Comparison of ENCODE assay signal across 1 cellular context in the genomic region with DNA sequence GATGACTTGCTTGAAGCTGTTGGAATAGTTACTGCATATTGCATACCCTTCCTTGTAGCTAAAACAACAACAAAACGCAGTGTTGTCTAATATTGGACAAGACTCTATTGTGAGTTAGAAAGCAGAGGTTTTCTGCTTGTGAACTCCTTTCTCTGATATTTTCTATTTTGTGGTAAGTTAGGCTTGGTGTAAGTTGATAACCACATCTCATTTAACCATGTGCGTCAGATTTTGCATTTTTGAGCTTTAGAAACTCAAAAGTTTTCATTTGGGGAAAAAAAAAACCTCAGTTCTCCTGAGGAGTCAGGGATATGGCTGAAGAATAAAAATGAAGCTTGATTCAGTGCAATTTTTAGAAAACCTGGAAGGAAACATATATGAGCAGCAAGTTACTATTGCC.
A peak's percentile ranks its signal among the peaks of the same experiment; 100 is the strongest.
TF ChIP-seq lines count a peak whose summit lies in the region.

No MANE protein-coding gene starts in this region.

TF ChIP-seq in HEK293, 187 proteins besides CTCF, POLR2A, EP300 and RAD21 (continued from another document):
- TF ChIP-seq HOXA7 (CRISPR knock-in tag; IDR thresholded peaks at IDR 0.05; ENCODE audit: borderline replicate concordance) (no peak), ZNF610 (tag by site-specific recombination; IDR thresholded peaks at IDR 0.05; ENCODE audit: borderline replicate concordance) (no peak), ZBTB1 (tag by site-specific recombination; IDR thresholded peaks at IDR 0.05) (no peak), GLIS1 (tag by site-specific recombination; IDR thresholded peaks at IDR 0.05) (no peak), ZNF473 (tag by site-specific recombination; IDR thresholded peaks at IDR 0.05) (no peak), ZSCAN30 (tag by site-specific recombination; IDR thresholded peaks at IDR 0.05) (no peak), ZNF664 (tag by site-specific recombination; IDR thresholded peaks at IDR 0.05) (peak; percentile 97), ZNF548 (tag by site-specific recombination; IDR thresholded peaks at IDR 0.05) (no peak), MZF1 (tag by site-specific recombination; IDR thresholded peaks at IDR 0.05; ENCODE audit: borderline replicate concordance) (no peak), SCRT2 (tag by site-specific recombination; IDR thresholded peaks at IDR 0.05) (no peak), ZNF157 (tag by site-specific recombination; IDR thresholded peaks at IDR 0.05) (no peak), ZNF677 (tag by site-specific recombination; IDR thresholded peaks at IDR 0.05) (peak; percentile 73), ZFP3 (tag by site-specific recombination; IDR thresholded peaks at IDR 0.05; ENCODE audit: low read depth) (no peak), ZNF623 (tag by site-specific recombination; IDR thresholded peaks at IDR 0.05) (no peak), GFI1B (tag by site-specific recombination; IDR thresholded peaks at IDR 0.05) (no peak), PRDM1 (tag by site-specific recombination; IDR thresholded peaks at IDR 0.05) (peak; percentile 37; the same call in 1 of the 2 replicates)
- TF ChIP-seq, protein P1, sequence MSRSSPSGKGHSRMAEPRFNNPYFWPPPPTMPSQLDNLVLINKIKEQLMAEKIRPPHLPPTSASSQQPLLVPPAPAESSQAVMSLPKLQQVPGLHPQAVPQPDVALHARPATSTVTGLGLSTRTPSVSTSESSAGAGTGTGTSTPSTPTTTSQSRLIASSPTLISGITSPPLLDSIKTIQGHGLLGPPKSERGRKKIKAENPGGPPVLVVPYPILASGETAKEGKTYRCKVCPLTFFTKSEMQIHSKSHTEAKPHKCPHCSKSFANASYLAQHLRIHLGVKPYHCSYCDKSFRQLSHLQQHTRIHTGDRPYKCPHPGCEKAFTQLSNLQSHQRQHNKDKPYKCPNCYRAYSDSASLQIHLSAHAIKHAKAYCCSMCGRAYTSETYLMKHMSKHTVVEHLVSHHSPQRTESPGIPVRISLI (tag by site-specific recombination; IDR thresholded peaks at IDR 0.05), result 0 out of 2 replicates have a peak, but pooled peaks have one; percentile 11
- TF ChIP-seq, protein P2, sequence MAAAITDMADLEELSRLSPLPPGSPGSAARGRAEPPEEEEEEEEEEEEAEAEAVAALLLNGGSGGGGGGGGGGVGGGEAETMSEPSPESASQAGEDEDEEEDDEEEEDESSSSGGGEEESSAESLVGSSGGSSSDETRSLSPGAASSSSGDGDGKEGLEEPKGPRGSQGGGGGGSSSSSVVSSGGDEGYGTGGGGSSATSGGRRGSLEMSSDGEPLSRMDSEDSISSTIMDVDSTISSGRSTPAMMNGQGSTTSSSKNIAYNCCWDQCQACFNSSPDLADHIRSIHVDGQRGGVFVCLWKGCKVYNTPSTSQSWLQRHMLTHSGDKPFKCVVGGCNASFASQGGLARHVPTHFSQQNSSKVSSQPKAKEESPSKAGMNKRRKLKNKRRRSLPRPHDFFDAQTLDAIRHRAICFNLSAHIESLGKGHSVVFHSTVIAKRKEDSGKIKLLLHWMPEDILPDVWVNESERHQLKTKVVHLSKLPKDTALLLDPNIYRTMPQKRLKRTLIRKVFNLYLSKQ (tag by site-specific recombination; IDR thresholded peaks at IDR 0.05; ENCODE audit: borderline replicate concordance), result no peak
- TF ChIP-seq, protein P3, sequence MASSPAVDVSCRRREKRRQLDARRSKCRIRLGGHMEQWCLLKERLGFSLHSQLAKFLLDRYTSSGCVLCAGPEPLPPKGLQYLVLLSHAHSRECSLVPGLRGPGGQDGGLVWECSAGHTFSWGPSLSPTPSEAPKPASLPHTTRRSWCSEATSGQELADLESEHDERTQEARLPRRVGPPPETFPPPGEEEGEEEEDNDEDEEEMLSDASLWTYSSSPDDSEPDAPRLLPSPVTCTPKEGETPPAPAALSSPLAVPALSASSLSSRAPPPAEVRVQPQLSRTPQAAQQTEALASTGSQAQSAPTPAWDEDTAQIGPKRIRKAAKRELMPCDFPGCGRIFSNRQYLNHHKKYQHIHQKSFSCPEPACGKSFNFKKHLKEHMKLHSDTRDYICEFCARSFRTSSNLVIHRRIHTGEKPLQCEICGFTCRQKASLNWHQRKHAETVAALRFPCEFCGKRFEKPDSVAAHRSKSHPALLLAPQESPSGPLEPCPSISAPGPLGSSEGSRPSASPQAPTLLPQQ (tag by site-specific recombination; IDR thresholded peaks at IDR 0.05), result no peak
